ENCODE assay signal across 1 cellular context in genomic region chr3:114892880-114893279, GRCh38.
TF ChIP-seq lines count a peak whose summit lies in the region.

No MANE protein-coding gene starts in this region.

TF ChIP-seq in HepG2, 621 proteins besides CTCF, POLR2A, EP300 and RAD21 (continued from another document and continues in another):
- TF ChIP-seq, protein P1, sequence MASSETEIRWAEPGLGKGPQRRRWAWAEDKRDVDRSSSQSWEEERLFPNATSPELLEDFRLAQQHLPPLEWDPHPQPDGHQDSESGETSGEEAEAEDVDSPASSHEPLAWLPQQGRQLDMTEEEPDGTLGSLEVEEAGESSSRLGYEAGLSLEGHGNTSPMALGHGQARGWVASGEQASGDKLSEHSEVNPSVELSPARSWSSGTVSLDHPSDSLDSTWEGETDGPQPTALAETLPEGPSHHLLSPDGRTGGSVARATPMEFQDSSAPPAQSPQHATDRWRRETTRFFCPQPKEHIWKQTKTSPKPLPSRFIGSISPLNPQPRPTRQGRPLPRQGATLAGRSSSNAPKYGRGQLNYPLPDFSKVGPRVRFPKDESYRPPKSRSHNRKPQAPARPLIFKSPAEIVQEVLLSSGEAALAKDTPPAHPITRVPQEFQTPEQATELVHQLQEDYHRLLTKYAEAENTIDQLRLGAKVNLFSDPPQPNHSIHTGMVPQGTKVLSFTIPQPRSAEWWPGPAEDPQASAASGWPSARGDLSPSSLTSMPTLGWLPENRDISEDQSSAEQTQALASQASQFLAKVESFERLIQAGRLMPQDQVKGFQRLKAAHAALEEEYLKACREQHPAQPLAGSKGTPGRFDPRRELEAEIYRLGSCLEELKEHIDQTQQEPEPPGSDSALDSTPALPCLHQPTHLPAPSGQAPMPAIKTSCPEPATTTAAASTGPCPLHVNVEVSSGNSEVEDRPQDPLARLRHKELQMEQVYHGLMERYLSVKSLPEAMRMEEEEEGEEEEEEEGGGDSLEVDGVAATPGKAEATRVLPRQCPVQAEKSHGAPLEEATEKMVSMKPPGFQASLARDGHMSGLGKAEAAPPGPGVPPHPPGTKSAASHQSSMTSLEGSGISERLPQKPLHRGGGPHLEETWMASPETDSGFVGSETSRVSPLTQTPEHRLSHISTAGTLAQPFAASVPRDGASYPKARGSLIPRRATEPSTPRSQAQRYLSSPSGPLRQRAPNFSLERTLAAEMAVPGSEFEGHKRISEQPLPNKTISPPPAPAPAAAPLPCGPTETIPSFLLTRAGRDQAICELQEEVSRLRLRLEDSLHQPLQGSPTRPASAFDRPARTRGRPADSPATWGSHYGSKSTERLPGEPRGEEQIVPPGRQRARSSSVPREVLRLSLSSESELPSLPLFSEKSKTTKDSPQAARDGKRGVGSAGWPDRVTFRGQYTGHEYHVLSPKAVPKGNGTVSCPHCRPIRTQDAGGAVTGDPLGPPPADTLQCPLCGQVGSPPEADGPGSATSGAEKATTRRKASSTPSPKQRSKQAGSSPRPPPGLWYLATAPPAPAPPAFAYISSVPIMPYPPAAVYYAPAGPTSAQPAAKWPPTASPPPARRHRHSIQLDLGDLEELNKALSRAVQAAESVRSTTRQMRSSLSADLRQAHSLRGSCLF (CRISPR knock-in tag; IDR thresholded peaks at IDR 0.05; ENCODE audit: borderline replicate concordance): no peak
- TF ChIP-seq ZNF367 (CRISPR knock-in tag; IDR thresholded peaks at IDR 0.05; ENCODE audit: borderline replicate concordance) (no peak), ZBTB38 (CRISPR knock-in tag; IDR thresholded peaks at IDR 0.05) (no peak), TFAP4 (IDR thresholded peaks at IDR 0.05; ENCODE audit: borderline replicate concordance, low read depth) (peak; percentile 76; the same call in 1 of the 2 replicates), ZNF260 (CRISPR knock-in tag; IDR thresholded peaks at IDR 0.05; ENCODE audit: borderline replicate concordance, low read depth) (no peak), GABPA (IDR thresholded peaks at IDR 0.05; ENCODE audit: low read depth, low read length) (no peak), GABPA (CRISPR knock-in tag; IDR thresholded peaks at IDR 0.05; ENCODE audit: low read depth) (no peak), SALL1 (CRISPR knock-in tag; IDR thresholded peaks at IDR 0.05) (0 out of 2 replicates have a peak, but pooled peaks have one; percentile 31), NAIF1 (CRISPR knock-in tag; IDR thresholded peaks at IDR 0.05; ENCODE audit: borderline replicate concordance) (no peak), CAMTA2 (CRISPR knock-in tag; IDR thresholded peaks at IDR 0.05; ENCODE audit: borderline replicate concordance) (no peak), STAT5B (CRISPR knock-in tag; IDR thresholded peaks at IDR 0.05) (no peak), SRSF1 (optimal IDR thresholded peaks at IDR 0.05; ENCODE audit: low read depth, low read length) (no peak), IKZF1 (IDR thresholded peaks at IDR 0.05) (no peak), NFIC (IDR thresholded peaks at IDR 0.05; ENCODE audit: low read length) (peak; percentile 16; the same call in 1 of the 2 replicates), ZNF12 (CRISPR knock-in tag; IDR thresholded peaks at IDR 0.05) (no peak), ZNF788 (CRISPR knock-in tag; IDR thresholded peaks at IDR 0.05; ENCODE audit: borderline replicate concordance) (no peak), SP1 (IDR thresholded peaks at IDR 0.05) (no peak), SP1 (CRISPR knock-in tag; IDR thresholded peaks at IDR 0.05) (no peak), ZNF646 (CRISPR knock-in tag; IDR thresholded peaks at IDR 0.05) (no peak)
- TF ChIP-seq, protein P2, sequence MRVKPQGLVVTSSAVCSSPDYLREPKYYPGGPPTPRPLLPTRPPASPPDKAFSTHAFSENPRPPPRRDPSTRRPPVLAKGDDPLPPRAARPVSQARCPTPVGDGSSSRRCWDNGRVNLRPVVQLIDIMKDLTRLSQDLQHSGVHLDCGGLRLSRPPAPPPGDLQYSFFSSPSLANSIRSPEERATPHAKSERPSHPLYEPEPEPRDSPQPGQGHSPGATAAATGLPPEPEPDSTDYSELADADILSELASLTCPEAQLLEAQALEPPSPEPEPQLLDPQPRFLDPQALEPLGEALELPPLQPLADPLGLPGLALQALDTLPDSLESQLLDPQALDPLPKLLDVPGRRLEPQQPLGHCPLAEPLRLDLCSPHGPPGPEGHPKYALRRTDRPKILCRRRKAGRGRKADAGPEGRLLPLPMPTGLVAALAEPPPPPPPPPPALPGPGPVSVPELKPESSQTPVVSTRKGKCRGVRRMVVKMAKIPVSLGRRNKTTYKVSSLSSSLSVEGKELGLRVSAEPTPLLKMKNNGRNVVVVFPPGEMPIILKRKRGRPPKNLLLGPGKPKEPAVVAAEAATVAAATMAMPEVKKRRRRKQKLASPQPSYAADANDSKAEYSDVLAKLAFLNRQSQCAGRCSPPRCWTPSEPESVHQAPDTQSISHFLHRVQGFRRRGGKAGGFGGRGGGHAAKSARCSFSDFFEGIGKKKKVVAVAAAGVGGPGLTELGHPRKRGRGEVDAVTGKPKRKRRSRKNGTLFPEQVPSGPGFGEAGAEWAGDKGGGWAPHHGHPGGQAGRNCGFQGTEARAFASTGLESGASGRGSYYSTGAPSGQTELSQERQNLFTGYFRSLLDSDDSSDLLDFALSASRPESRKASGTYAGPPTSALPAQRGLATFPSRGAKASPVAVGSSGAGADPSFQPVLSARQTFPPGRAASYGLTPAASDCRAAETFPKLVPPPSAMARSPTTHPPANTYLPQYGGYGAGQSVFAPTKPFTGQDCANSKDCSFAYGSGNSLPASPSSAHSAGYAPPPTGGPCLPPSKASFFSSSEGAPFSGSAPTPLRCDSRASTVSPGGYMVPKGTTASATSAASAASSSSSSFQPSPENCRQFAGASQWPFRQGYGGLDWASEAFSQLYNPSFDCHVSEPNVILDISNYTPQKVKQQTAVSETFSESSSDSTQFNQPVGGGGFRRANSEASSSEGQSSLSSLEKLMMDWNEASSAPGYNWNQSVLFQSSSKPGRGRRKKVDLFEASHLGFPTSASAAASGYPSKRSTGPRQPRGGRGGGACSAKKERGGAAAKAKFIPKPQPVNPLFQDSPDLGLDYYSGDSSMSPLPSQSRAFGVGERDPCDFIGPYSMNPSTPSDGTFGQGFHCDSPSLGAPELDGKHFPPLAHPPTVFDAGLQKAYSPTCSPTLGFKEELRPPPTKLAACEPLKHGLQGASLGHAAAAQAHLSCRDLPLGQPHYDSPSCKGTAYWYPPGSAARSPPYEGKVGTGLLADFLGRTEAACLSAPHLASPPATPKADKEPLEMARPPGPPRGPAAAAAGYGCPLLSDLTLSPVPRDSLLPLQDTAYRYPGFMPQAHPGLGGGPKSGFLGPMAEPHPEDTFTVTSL (CRISPR knock-in tag; IDR thresholded peaks at IDR 0.05; ENCODE audit: borderline replicate concordance): peak; percentile 70; the same call in 1 of the 2 replicates
- TF ChIP-seq, protein P3, sequence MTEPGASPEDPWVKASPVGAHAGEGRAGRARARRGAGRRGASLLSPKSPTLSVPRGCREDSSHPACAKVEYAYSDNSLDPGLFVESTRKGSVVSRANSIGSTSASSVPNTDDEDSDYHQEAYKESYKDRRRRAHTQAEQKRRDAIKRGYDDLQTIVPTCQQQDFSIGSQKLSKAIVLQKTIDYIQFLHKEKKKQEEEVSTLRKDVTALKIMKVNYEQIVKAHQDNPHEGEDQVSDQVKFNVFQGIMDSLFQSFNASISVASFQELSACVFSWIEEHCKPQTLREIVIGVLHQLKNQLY (CRISPR knock-in tag; IDR thresholded peaks at IDR 0.05): no peak
- TF ChIP-seq, protein P4, sequence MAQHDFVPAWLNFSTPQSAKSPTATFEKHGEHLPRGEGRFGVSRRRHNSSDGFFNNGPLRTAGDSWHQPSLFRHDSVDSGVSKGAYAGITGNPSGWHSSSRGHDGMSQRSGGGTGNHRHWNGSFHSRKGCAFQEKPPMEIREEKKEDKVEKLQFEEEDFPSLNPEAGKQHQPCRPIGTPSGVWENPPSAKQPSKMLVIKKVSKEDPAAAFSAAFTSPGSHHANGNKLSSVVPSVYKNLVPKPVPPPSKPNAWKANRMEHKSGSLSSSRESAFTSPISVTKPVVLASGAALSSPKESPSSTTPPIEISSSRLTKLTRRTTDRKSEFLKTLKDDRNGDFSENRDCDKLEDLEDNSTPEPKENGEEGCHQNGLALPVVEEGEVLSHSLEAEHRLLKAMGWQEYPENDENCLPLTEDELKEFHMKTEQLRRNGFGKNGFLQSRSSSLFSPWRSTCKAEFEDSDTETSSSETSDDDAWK (CRISPR knock-in tag; IDR thresholded peaks at IDR 0.05): no peak
- TF ChIP-seq, protein P5, sequence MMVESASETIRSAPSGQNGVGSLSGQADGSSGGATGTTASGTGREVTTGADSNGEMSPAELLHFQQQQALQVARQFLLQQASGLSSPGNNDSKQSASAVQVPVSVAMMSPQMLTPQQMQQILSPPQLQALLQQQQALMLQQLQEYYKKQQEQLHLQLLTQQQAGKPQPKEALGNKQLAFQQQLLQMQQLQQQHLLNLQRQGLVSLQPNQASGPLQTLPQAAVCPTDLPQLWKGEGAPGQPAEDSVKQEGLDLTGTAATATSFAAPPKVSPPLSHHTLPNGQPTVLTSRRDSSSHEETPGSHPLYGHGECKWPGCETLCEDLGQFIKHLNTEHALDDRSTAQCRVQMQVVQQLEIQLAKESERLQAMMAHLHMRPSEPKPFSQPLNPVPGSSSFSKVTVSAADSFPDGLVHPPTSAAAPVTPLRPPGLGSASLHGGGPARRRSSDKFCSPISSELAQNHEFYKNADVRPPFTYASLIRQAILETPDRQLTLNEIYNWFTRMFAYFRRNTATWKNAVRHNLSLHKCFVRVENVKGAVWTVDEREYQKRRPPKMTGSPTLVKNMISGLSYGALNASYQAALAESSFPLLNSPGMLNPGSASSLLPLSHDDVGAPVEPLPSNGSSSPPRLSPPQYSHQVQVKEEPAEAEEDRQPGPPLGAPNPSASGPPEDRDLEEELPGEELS (CRISPR knock-in tag; IDR thresholded peaks at IDR 0.05): no peak
- TF ChIP-seq, protein P6, sequence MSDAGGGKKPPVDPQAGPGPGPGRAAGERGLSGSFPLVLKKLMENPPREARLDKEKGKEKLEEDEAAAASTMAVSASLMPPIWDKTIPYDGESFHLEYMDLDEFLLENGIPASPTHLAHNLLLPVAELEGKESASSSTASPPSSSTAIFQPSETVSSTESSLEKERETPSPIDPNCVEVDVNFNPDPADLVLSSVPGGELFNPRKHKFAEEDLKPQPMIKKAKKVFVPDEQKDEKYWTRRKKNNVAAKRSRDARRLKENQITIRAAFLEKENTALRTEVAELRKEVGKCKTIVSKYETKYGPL (CRISPR knock-in tag; IDR thresholded peaks at IDR 0.05): no peak
- TF ChIP-seq, protein P7, sequence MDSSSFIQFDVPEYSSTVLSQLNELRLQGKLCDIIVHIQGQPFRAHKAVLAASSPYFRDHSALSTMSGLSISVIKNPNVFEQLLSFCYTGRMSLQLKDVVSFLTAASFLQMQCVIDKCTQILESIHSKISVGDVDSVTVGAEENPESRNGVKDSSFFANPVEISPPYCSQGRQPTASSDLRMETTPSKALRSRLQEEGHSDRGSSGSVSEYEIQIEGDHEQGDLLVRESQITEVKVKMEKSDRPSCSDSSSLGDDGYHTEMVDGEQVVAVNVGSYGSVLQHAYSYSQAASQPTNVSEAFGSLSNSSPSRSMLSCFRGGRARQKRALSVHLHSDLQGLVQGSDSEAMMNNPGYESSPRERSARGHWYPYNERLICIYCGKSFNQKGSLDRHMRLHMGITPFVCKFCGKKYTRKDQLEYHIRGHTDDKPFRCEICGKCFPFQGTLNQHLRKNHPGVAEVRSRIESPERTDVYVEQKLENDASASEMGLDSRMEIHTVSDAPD (CRISPR knock-in tag; IDR thresholded peaks at IDR 0.05): peak; percentile 93
